1 cellular context compared by ENCODE assay signal in the genomic region with DNA sequence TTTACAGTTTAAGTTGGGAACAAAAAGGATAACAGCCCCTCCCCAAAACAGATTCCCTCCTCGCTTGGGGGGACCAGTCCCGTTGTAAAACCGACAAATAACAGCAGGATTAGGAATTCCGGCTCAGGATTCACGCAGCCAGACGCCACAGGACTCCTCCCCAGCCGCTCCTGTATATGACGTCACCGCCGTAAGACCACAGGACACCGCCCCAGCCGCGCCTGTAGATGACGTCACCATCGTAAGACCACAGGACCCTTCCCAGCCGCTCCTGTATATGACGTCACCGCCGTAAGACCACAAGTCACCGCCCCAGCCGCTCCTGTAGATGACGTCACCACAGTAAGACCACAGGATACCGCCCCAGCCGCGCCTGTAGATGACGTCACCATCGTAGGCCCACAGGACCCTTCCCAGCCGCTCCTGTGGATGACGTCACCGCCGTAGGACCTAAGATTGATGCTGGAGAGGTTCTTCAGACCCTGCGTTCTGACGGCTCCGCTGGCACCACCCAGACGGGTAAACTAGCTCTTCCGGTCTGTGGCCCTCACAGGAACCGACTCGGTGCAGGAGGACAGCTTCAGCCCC.
TF ChIP-seq lines count a peak whose summit lies in the region.

No MANE protein-coding gene starts in this region.

TF ChIP-seq in K562, 482 proteins besides CTCF, POLR2A, EP300 and RAD21 (continued from another document and continues in another):
- TF ChIP-seq, protein P1, sequence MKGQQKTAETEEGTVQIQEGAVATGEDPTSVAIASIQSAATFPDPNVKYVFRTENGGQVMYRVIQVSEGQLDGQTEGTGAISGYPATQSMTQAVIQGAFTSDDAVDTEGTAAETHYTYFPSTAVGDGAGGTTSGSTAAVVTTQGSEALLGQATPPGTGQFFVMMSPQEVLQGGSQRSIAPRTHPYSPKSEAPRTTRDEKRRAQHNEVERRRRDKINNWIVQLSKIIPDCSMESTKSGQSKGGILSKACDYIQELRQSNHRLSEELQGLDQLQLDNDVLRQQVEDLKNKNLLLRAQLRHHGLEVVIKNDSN (CRISPR knock-in tag; IDR thresholded peaks at IDR 0.05): peak; percentile 47; the same call in 1 of the 2 replicates
- TF ChIP-seq JUN (IDR thresholded peaks at IDR 0.05; ENCODE audit: borderline replicate concordance, low read depth, low read length) (peak; percentile 100), JUN (CRISPR knock-in tag; IDR thresholded peaks at IDR 0.05; ENCODE audit: borderline replicate concordance) (peak; percentile 99), POLR2H (tag; IDR thresholded peaks at IDR 0.05; ENCODE audit: low read depth) (no peak; the same call in 1 of the 2 replicates), MBD2 (IDR thresholded peaks at IDR 0.05; ENCODE audit: borderline replicate concordance, low read depth) (peak; percentile 61; the same call in 1 of the 2 replicates), HSF4 (CRISPR knock-in tag; IDR thresholded peaks at IDR 0.05; ENCODE audit: borderline replicate concordance) (no peak), SRSF3 (IDR thresholded peaks at IDR 0.05; ENCODE audit: insufficient read depth, low read length) (no peak), CEBPG (CRISPR knock-in tag; IDR thresholded peaks at IDR 0.05) (peak; percentile 81), CEBPG (tag; conservative IDR thresholded peaks at IDR 0.05 in 1 of 2, IDR thresholded peaks at IDR 0.05 in 1 of 2) (peak in 1 of 2 experiments; percentile 97; a peak in 3 of 4 replicates), ELF2 (CRISPR knock-in tag; IDR thresholded peaks at IDR 0.05) (no peak), BRF1 (IDR thresholded peaks at IDR 0.05; ENCODE audit: borderline replicate concordance, extremely low read depth, insufficient read length) (no peak), ZNF644 (tag; IDR thresholded peaks at IDR 0.05; ENCODE audit: low read depth) (no peak), TBL1XR1 (IDR thresholded peaks at IDR 0.05; ENCODE audit: low read length in 2 of 2) (peak in 1 of 2 experiments; percentile 98; a peak in 2 of 4 replicates), ZNF354B (CRISPR knock-in tag; IDR thresholded peaks at IDR 0.05) (no peak), PBX2 (CRISPR knock-in tag; IDR thresholded peaks at IDR 0.05; ENCODE audit: low read depth) (no peak), PBX2 (tag; conservative IDR thresholded peaks at IDR 0.05; ENCODE audit: low read depth) (no peak), STAT5B (CRISPR knock-in tag; IDR thresholded peaks at IDR 0.05) (no peak), HDGF (IDR thresholded peaks at IDR 0.05) (no peak), STAG1 (CRISPR knock-in tag; IDR thresholded peaks at IDR 0.05; ENCODE audit: borderline replicate concordance) (no peak), ZNF239 (CRISPR knock-in tag; IDR thresholded peaks at IDR 0.05) (0 out of 2 replicates have a peak, but pooled peaks have one; percentile 29), ZNF707 (CRISPR knock-in tag; conservative IDR thresholded peaks at IDR 0.05) (peak; percentile 62; the same call in 1 of the 2 replicates), ARHGAP35 (IDR thresholded peaks at IDR 0.05; ENCODE audit: partially characterized antibody) (no peak), MNT (conservative IDR thresholded peaks at IDR 0.05) (peak; percentile 50 to 79), HLTF (IDR thresholded peaks at IDR 0.05) (no peak), HMGN3 (IDR thresholded peaks at IDR 0.05; ENCODE audit: borderline replicate concordance, extremely low read depth, insufficient read length, low read depth, low read length) (no peak), SRSF7 (optimal IDR thresholded peaks at IDR 0.05; ENCODE audit: low read depth, low read length) (no peak), NFXL1 (CRISPR knock-in tag; IDR thresholded peaks at IDR 0.05) (no peak), ETV6 (IDR thresholded peaks at IDR 0.05; ENCODE audit: borderline replicate concordance in 1 of 2, low read depth in 2 of 2, low read length in 1 of 2) (no peak), ETV6 (CRISPR knock-in tag; IDR thresholded peaks at IDR 0.05; ENCODE audit: borderline replicate concordance) (no peak), DMBX1 (CRISPR knock-in tag; IDR thresholded peaks at IDR 0.05; ENCODE audit: borderline replicate concordance) (peak; percentile 69; the same call in 1 of the 2 replicates), KLF6 (CRISPR knock-in tag; IDR thresholded peaks at IDR 0.05; ENCODE audit: borderline replicate concordance) (peak; percentile 88; the same call in 1 of the 2 replicates), POLR2G (IDR thresholded peaks at IDR 0.05; ENCODE audit: low read depth, low read length) (peak; percentile 55), E2F8 (IDR thresholded peaks at IDR 0.05; ENCODE audit: low read depth, partially characterized antibody) (peak; percentile 87), GTF3C2 (IDR thresholded peaks at IDR 0.05; ENCODE audit: borderline replicate concordance, extremely low read depth, insufficient read length) (no peak), BRD9 (IDR thresholded peaks at IDR 0.05; ENCODE audit: low read depth, partially characterized antibody) (no peak), CREM (IDR thresholded peaks at IDR 0.05; ENCODE audit: low read depth) (peak; percentile 100)
- TF ChIP-seq, protein P2, sequence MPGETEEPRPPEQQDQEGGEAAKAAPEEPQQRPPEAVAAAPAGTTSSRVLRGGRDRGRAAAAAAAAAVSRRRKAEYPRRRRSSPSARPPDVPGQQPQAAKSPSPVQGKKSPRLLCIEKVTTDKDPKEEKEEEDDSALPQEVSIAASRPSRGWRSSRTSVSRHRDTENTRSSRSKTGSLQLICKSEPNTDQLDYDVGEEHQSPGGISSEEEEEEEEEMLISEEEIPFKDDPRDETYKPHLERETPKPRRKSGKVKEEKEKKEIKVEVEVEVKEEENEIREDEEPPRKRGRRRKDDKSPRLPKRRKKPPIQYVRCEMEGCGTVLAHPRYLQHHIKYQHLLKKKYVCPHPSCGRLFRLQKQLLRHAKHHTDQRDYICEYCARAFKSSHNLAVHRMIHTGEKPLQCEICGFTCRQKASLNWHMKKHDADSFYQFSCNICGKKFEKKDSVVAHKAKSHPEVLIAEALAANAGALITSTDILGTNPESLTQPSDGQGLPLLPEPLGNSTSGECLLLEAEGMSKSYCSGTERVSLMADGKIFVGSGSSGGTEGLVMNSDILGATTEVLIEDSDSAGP (CRISPR knock-in tag; IDR thresholded peaks at IDR 0.05): no peak
- TF ChIP-seq, protein P3, sequence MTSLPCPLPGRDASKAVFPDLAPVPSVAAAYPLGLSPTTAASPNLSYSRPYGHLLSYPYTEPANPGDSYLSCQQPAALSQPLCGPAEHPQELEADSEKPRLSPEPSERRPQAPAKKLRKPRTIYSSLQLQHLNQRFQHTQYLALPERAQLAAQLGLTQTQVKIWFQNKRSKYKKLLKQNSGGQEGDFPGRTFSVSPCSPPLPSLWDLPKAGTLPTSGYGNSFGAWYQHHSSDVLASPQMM (CRISPR knock-in tag; IDR thresholded peaks at IDR 0.05): no peak
- TF ChIP-seq, protein P4, sequence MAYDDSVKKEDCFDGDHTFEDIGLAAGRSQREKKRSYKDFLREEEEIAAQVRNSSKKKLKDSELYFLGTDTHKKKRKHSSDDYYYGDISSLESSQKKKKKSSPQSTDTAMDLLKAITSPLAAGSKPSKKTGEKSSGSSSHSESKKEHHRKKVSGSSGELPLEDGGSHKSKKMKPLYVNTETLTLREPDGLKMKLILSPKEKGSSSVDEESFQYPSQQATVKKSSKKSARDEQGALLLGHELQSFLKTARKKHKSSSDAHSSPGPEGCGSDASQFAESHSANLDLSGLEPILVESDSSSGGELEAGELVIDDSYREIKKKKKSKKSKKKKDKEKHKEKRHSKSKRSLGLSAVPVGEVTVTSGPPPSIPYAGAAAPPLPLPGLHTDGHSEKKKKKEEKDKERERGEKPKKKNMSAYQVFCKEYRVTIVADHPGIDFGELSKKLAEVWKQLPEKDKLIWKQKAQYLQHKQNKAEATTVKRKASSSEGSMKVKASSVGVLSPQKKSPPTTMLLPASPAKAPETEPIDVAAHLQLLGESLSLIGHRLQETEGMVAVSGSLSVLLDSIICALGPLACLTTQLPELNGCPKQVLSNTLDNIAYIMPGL (CRISPR knock-in tag; IDR thresholded peaks at IDR 0.05): peak; percentile 24; the same call in 1 of the 2 replicates
- TF ChIP-seq, protein P5, sequence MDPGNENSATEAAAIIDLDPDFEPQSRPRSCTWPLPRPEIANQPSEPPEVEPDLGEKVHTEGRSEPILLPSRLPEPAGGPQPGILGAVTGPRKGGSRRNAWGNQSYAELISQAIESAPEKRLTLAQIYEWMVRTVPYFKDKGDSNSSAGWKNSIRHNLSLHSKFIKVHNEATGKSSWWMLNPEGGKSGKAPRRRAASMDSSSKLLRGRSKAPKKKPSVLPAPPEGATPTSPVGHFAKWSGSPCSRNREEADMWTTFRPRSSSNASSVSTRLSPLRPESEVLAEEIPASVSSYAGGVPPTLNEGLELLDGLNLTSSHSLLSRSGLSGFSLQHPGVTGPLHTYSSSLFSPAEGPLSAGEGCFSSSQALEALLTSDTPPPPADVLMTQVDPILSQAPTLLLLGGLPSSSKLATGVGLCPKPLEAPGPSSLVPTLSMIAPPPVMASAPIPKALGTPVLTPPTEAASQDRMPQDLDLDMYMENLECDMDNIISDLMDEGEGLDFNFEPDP (CRISPR knock-in tag; IDR thresholded peaks at IDR 0.05): no peak; the same call in 1 of the 2 replicates
